In genomic region chr15:56919708-56920637, GRCh38 we compare ENCODE assay signal across 8 cellular contexts. TPM values are rescaled to one million over a fixed set of nuclear protein-coding genes. Genes with fewer than 3 reads are reported as not detected.
DNase-seq lines count a peak whose midpoint lies in the region; ATAC-seq, FAIRE-seq and TF ChIP-seq lines count a peak whose summit lies in the region.

No MANE protein-coding gene starts in this region.

- TSS peak; percentile 43 for BruUV-seq in HepG2 (replicated peaks; lab: Mats Ljungman, UMichigan)

- peaks cover 2% of the 10 kb centered on the region for H3K36me3 Mint-ChIP-seq in T-helper 17 cell (ENCODE audit: low read depth)
- peaks cover 13 to 18% of the 10 kb centered on the region in 2 donors for H3K36me3 Mint-ChIP-seq in stimulated activated naive B cell treated with anti-CD40 and anti-IgM and Interleukin-4, amounts not matched to agents 10 μg/mL and 1 μg/mL and 100 μg/mL, for 72 hours

- no peak for TF ChIP-seq POLR2A in HepG2 (IDR thresholded peaks at IDR 0.05; ENCODE audit: insufficient read depth in 1 of 2, low read depth in 2 of 2, low read length in 2 of 2)

- H3K4me1 ChIP-seq in HepG2 (ENCODE audit: insufficient read depth, low read length), result peaks cover 49% of the 10 kb centered on the region

- H4K20me1 ChIP-seq in HepG2 (ENCODE audit: insufficient read depth, low read length), result no peaks in the 10 kb centered on the region

- H3K27me3 ChIP-seq in HepG2 (ENCODE audit: control insufficient read depth in 1 of 2, insufficient read depth in 2 of 2, low read length in 2 of 2), result no peaks in the 10 kb centered on the region

- intact Hi-C loops in HepG2 (cut with micrococcal nuclease; ENCODE audit: unreplicated experiment), result loop anchor here (10.0 kb wide), 2 partner anchors 135 to 215 kb away; no protein-coding TSS in a partner anchor

- in situ Hi-C loops in HepG2 (cut with HindIII; ENCODE audit: extremely low pct_ligation_motif_present, low pct_unique_long_range_greater_than_20kb), result no loop called here

- no peak for FAIRE-seq in HepG2 (lab: Jason Lieb, UNC)

- H3K9me3 ChIP-seq in T-helper 17 cell (ENCODE audit: control insufficient read depth, low read length, poor library complexity, severe bottlenecking) (no peaks in the 10 kb centered on the region), HepG2 (ENCODE audit: low read length) (no peaks in the 10 kb centered on the region)

- H3K27ac ChIP-seq in HepG2 (ENCODE audit: extremely low read length, insufficient read depth, low read length), result peak overlapping the region; percentile 85

- ATAC-seq in GM18907 (IDR thresholded peaks at IDR 0.05; ENCODE audit: unreplicated experiment) (peak; percentile 17), T-helper 17 cell (no peak), HepG2 (peak; percentile 66), GM18870 (IDR thresholded peaks at IDR 0.05; ENCODE audit: unreplicated experiment) (no peak)
- no peak for ATAC-seq in stimulated activated naive B cell treated with anti-CD40 and anti-IgM and Interleukin-4, amounts not matched to agents 10 μg/mL and 1 μg/mL and 100 μg/mL, for 72 hours (replicated peaks)

- H3K27me3 Mint-ChIP-seq in T-helper 17 cell, result no peaks in the 10 kb centered on the region
- no peaks in the 10 kb centered on the region for H3K27me3 Mint-ChIP-seq in stimulated activated naive B cell treated with anti-CD40 and anti-IgM and Interleukin-4, amounts not matched to agents 10 μg/mL and 1 μg/mL and 100 μg/mL, for 72 hours

- TF ChIP-seq CTCF in AG10803 (conservative IDR thresholded peaks at IDR 0.05; ENCODE audit: low read length) (no peak), HepG2 (CRISPR knock-in tag; IDR thresholded peaks at IDR 0.05) (no peak)

- no peak for TF ChIP-seq RAD21 in HepG2 (CRISPR knock-in tag; IDR thresholded peaks at IDR 0.05)

- peaks cover 29% of the 10 kb centered on the region for H3K4me1 Mint-ChIP-seq in T-helper 17 cell
- H3K4me1 Mint-ChIP-seq in stimulated activated naive B cell treated with anti-CD40 and anti-IgM and Interleukin-4, amounts not matched to agents 10 μg/mL and 1 μg/mL and 100 μg/mL, for 72 hours, result peaks cover 22 to 42% of the 10 kb centered on the region in 2 donors

- CTCF ChIA-PET in HepG2 (lab: Yijun Ruan, JAX; ENCODE audit: low intra/inter-chr PET ratio, low total read pairs), result no interaction called here

- POLR2A ChIA-PET in HepG2 (lab: Yijun Ruan, JAX), result interaction anchor here (3.3 kb wide), 1 partner anchor 33 kb away, joined by 60 read pairs; no protein-coding TSS in a partner anchor

- H3K36me3 ChIP-seq in HepG2 (replicated peaks in 1 of 2; ENCODE audit: control insufficient read depth in 1 of 2, insufficient read depth in 2 of 2, low read length in 2 of 2), result peaks cover 0 to 9% of the 10 kb centered on the region in 2 experiments; a peak in 2 of 5 replicates

- H3K9me3 Mint-ChIP-seq in stimulated activated naive B cell treated with anti-CD40 and anti-IgM and Interleukin-4, amounts not matched to agents 10 μg/mL and 1 μg/mL and 100 μg/mL, for 72 hours, result no peaks in the 10 kb centered on the region

- 3% methylated on average over 16 of the region's 30 CpGs for WGBS in HepG2 (ENCODE audit: low lambda C conversion rate)

- DNase-seq in AG10803 (ENCODE audit: low read depth) (peak; percentile 21), HK-2 (ENCODE audit: unreplicated experiment) (peak; percentile 31), T-helper 17 cell (peak in 1 of 3 donors; percentile 12), cerebellar cortex (ENCODE audit: low spot score) (peak; percentile 43), HepG2 (ENCODE audit: low spot score) (peak; percentile 18)
- peak; percentile 4 for DNase-seq in stimulated activated naive B cell treated with anti-CD40 and anti-IgM and Interleukin-4, amounts not matched to agents 10 μg/mL and 1 μg/mL and 100 μg/mL, for 72 hours

- TF ChIP-seq EP300 in HepG2 (IDR thresholded peaks at IDR 0.05; ENCODE audit: low read depth in 2 of 2, low read length in 2 of 2) (no peak), HepG2 (CRISPR knock-in tag; IDR thresholded peaks at IDR 0.05; ENCODE audit: borderline replicate concordance) (no peak)

- H3K9ac ChIP-seq in HepG2 (ENCODE audit: insufficient read depth, low read depth, low read length), result peak overlapping the region; percentile 94

- H3K4me2 ChIP-seq in HepG2 (ENCODE audit: low read depth, low read length), result peak overlapping the region; percentile 60

- H3K27ac Mint-ChIP-seq in T-helper 17 cell, result peak overlapping the region; percentile 90
- peak overlapping the region; percentile 96 for H3K27ac Mint-ChIP-seq in stimulated activated naive B cell treated with anti-CD40 and anti-IgM and Interleukin-4, amounts not matched to agents 10 μg/mL and 1 μg/mL and 100 μg/mL, for 72 hours

- H3K4me3 ChIP-seq in AG10803 (ENCODE audit: low read length) (peak overlapping the region; percentile 88), HepG2 (replicated peaks in 1 of 3; ENCODE audit: insufficient read depth in 1 of 3, low read depth in 2 of 3, low read length in 3 of 3) (peak overlapping the region; percentile 76 to 99 (median 88))

- no peak overlapping the region for H2AFZ ChIP-seq in HepG2 (ENCODE audit: low read length)

- peaks cover 56% of the 10 kb centered on the region for H3K79me2 ChIP-seq in HepG2 (ENCODE audit: insufficient read depth, low read length)

- H3K4me3 Mint-ChIP-seq in T-helper 17 cell, result peak overlapping the region; percentile 96
- H3K4me3 Mint-ChIP-seq in stimulated activated naive B cell treated with anti-CD40 and anti-IgM and Interleukin-4, amounts not matched to agents 10 μg/mL and 1 μg/mL and 100 μg/mL, for 72 hours, result peak overlapping the region; percentile 89 to 93

TF ChIP-seq in HepG2, 621 proteins besides CTCF, POLR2A, EP300 and RAD21 (continues in another document):
- TF ChIP-seq ZNF138 (CRISPR knock-in tag; IDR thresholded peaks at IDR 0.05; ENCODE audit: low read depth) (no peak), CEBPZ (IDR thresholded peaks at IDR 0.05; ENCODE audit: low read length) (no peak), ZNF576 (CRISPR knock-in tag; IDR thresholded peaks at IDR 0.05) (no peak), CREM (IDR thresholded peaks at IDR 0.05) (no peak), CREM (CRISPR knock-in tag; IDR thresholded peaks at IDR 0.05) (no peak), JUN (CRISPR knock-in tag; IDR thresholded peaks at IDR 0.05) (no peak), NFE2L2 (IDR thresholded peaks at IDR 0.05; ENCODE audit: low read length) (no peak), NR2F1 (CRISPR knock-in tag; IDR thresholded peaks at IDR 0.05) (no peak), MYC (CRISPR knock-in tag; IDR thresholded peaks at IDR 0.05; ENCODE audit: borderline replicate concordance) (no peak), ZNF253 (CRISPR knock-in tag; IDR thresholded peaks at IDR 0.05; ENCODE audit: borderline replicate concordance) (no peak), MTA3 (CRISPR knock-in tag; IDR thresholded peaks at IDR 0.05) (no peak)

RNA-seq across cellular contexts. Expression of gene TCF12, which starts 1.5 kb away (rescaled TPM):
- total RNA-seq in T-helper 17 cell (10 to 100 TPM; 71.5 to 77.0 TPM), HepG2 (2016; rRNA removed; fragmentation: Illumina TruSeq; extraction: Trizol) (51.1 and 70.7 TPM in 2 replicates)
- 13.7 and 16.8 TPM in 2 replicates for total RNA-seq in HepG2 (2016; cell fraction: cytosol; rRNA removed; fragmentation: Illumina TruSeq; extraction: Trizol; ENCODE audit: low read depth)
- total RNA-seq in HepG2 (2016; cell fraction: insoluble cytoplasmic fraction; rRNA removed; fragmentation: Illumina TruSeq; extraction: Trizol), result 47.0 and 70.2 TPM in 2 replicates
- 27.3 and 30.1 TPM in 2 replicates for total RNA-seq in HepG2 (2016; cell fraction: membrane; rRNA removed; fragmentation: Illumina TruSeq; extraction: Trizol)
- 105 and 129 TPM in 2 replicates for total RNA-seq in HepG2 (2016; cell fraction: nucleus; rRNA removed; fragmentation: Illumina TruSeq; extraction: Trizol)
- polyA plus RNA-seq in HepG2 (2011; rRNA removed), result 36.9 and 48.6 TPM in 2 replicates
- polyA plus RNA-seq in HepG2 (2011; cell fraction: cytosol; rRNA removed), result 25.5 and 30.5 TPM in 2 replicates
- polyA plus RNA-seq in HepG2 (2011; cell fraction: nucleus; rRNA removed), result 49.1 and 60.7 TPM in 2 replicates
- 22.3 and 23.4 TPM in 2 replicates for polyA plus RNA-seq in HepG2 (2012)
- 3.5 and 3.7 TPM in 2 replicates for polyA plus RNA-seq in HepG2 (2016; cell fraction: cytosol; fragmentation: Illumina TruSeq; extraction: Trizol; ENCODE audit: low read depth)
- 54.8 and 57.4 TPM in 2 replicates for polyA plus RNA-seq in HepG2 (2016; cell fraction: insoluble cytoplasmic fraction; fragmentation: Illumina TruSeq; extraction: Trizol; ENCODE audit: low read depth)
- polyA plus RNA-seq in HepG2 (2016; cell fraction: membrane; fragmentation: Illumina TruSeq; extraction: Trizol; ENCODE audit: low read depth), result 14.8 and 15.1 TPM in 2 replicates
- 35.3 and 37.3 TPM in 2 replicates for polyA plus RNA-seq in HepG2 (2016; cell fraction: nucleus; fragmentation: Illumina TruSeq; extraction: Trizol; ENCODE audit: insufficient read depth, low read depth)
- 93.3 and 126 TPM in 2 replicates for polyA minus RNA-seq in HepG2 (2011; rRNA and poly(A)+ RNA removed; ENCODE audit: low replicate concordance)
- polyA minus RNA-seq in HepG2 (2011; cell fraction: cytosol; rRNA and poly(A)+ RNA removed), result 34.1 and 36.3 TPM in 2 replicates
- polyA minus RNA-seq in HepG2 (2011; cell fraction: nucleus; rRNA and poly(A)+ RNA removed), result 114 and 125 TPM in 2 replicates

Comparison
In these comparisons a context has a peak if more than half of its experiments do, and no peak if none do; other contexts are left out.
1. ATAC-seq: peak in GM18907 (single experiment) and HepG2 (single experiment); none in T-helper 17 cell (single experiment), stimulated activated naive B cell treated with anti-CD40 and anti-IgM and Interleukin-4, amounts not matched to agents 10 μg/mL and 1 μg/mL and 100 μg/mL, for 72 hours (0 of 2) and GM18870 (single experiment).